Comparison of ENCODE assay signal across 1 cellular context in genomic region chr16:70611224-70611598, GRCh38.
TF ChIP-seq lines count a peak whose summit lies in the region.

No MANE protein-coding gene starts in this region.

TF ChIP-seq in H1, 55 proteins besides CTCF, POLR2A, EP300 and RAD21:
- TF ChIP-seq EGR1 (IDR thresholded peaks at IDR 0.05; ENCODE audit: borderline replicate concordance, low read depth, low read length) (no peak), PHF8 (conservative IDR thresholded peaks at IDR 0.05; ENCODE audit: low read depth, low read length) (no peak), TCF12 (IDR thresholded peaks at IDR 0.05; ENCODE audit: low read depth, low read length) (no peak), NANOG (IDR thresholded peaks at IDR 0.05; ENCODE audit: insufficient read depth, low read depth, low read length, poor library complexity, severe bottlenecking) (no peak), RFX5 (IDR thresholded peaks at IDR 0.05; ENCODE audit: borderline replicate concordance, low read depth, low read length) (no peak), CEBPB (IDR thresholded peaks at IDR 0.05; ENCODE audit: low read depth, low read length) (no peak), ATF3 (IDR thresholded peaks at IDR 0.05; ENCODE audit: insufficient read depth, low read depth, low read length) (no peak), POLR2AphosphoS5 (IDR thresholded peaks at IDR 0.05; ENCODE audit: low read depth, low read length) (no peak), YY1 (IDR thresholded peaks at IDR 0.05; ENCODE audit: low read depth, low read length) (no peak), ZNF274 (IDR thresholded peaks at IDR 0.05; ENCODE audit: borderline replicate concordance, extremely low read depth, low read length) (no peak), MAFK (IDR thresholded peaks at IDR 0.05; ENCODE audit: low read depth, low read length) (no peak)
- TF ChIP-seq, protein P1, sequence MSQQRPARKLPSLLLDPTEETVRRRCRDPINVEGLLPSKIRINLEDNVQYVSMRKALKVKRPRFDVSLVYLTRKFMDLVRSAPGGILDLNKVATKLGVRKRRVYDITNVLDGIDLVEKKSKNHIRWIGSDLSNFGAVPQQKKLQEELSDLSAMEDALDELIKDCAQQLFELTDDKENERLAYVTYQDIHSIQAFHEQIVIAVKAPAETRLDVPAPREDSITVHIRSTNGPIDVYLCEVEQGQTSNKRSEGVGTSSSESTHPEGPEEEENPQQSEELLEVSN (IDR thresholded peaks at IDR 0.05): no peak
